Comparison of ENCODE assay signal across 16 cellular contexts in genomic region chr10:507908-508444, GRCh38.
"Had no signal": no experiment of that assay in that cellular context is flagged by ENCODE, and none has a peak within 500 bp of the region (broad histone marks: within the 10 kb centered on the region; RNA-seq: fewer than 3 reads in every experiment).

No MANE protein-coding gene starts in this region.

- H3K9me3 ChIP-seq: esophagus muscularis mucosa, gastrocnemius medialis, left ventricle myocardium inferior, pancreas, psoas muscle had no signal

- H3K4me3 ChIP-seq: esophagus muscularis mucosa, gastrocnemius medialis, left ventricle myocardium inferior, lung, pancreas, psoas muscle, skin epidermis had no signal

- H3K36me3 ChIP-seq: gastrocnemius medialis, left ventricle myocardium inferior, pancreas had no signal

- H3K27me3 ChIP-seq: esophagus muscularis mucosa, gastrocnemius medialis, pancreas had no signal

- DNase-seq: effector memory CD8-positive, alpha-beta T cell; gastrocnemius medialis; left cardiac atrium; left ventricle myocardium inferior; mesenchymal stem cell; midbrain; stimulated activated CD4-positive, alpha-beta T cell treated with anti-CD3 and anti-CD28 coated beads, Interleukin-12 subunit alpha, Interleukin-12 subunit beta, amount 100 ng/mL, for 4 hours; stimulated activated CD4-positive, alpha-beta T cell treated with anti-CD3 and anti-CD28 coated beads, Interleukin-2, amount 100 ng/mL, for 48 hours; stimulated activated naive CD4-positive, alpha-beta T cell treated with Interleukin-2 at 50 U/mL for 16 hours; trophoblast cell had no signal

- H3K27ac ChIP-seq: epithelial cell of prostate, gastrocnemius medialis, left ventricle myocardium inferior, pancreas, psoas muscle, skin epidermis had no signal
